In genomic region chr13:111325941-111326620, GRCh38 we compare ENCODE assay signal across 22 cellular contexts. TPM values are rescaled to one million over a fixed set of nuclear protein-coding genes. Genes with fewer than 3 reads are reported as not detected.
DNase-seq lines count a peak whose midpoint lies in the region; ATAC-seq and TF ChIP-seq lines count a peak whose summit lies in the region.
"Had no signal": no experiment of that assay in that cellular context is flagged by ENCODE, and none has a peak within 500 bp of the region (broad histone marks: within the 10 kb centered on the region; RNA-seq: fewer than 3 reads in every experiment).

No MANE protein-coding gene starts in this region.

- DNase-seq in activated effector memory CD4-positive, alpha-beta T cell treated with anti-CD3 and anti-CD28 coated beads, Interleukin-2, amount 50 U/mL, for 16 hours, result peak; percentile 31
- DNase-seq in activated effector memory CD4-positive, alpha-beta T cell treated with Interleukin-2 at 50 U/mL for 16 hours, result no peak
- DNase-seq in central memory CD8-positive, alpha-beta T cell (ENCODE audit: low spot score in 2 of 2), result no peak
- DNase-seq in mesenteric fat pad (ENCODE audit: low spot score) (peak; percentile 85), tibial artery (peak; percentile 12 to 38), SHP77 (lab: John Stamatoyannopoulos, UW) (no peak), hepatocyte (ENCODE audit: low spot score) (no peak), T-helper 2 cell (no peak)
- DNase-seq: EL, GF-D8, Karpas-422, NCI-H1417, NCI-H1694 treated with DMSO at 0.1 percent for 48 hours, NCI-H2081 treated with DMSO at 0.1 percent for 48 hours, NCI-H2171 treated with DMSO at 0.1 percent for 48 hours, NCI-H524 treated with DMSO at 0.1 percent for 48 hours, OCI-M1 had no signal

- H3K36me3 ChIP-seq in tibial artery (peaks cover 0 to 7% (median 6%) of the 10 kb centered on the region in 3 donors), hepatocyte (replicated peaks; ENCODE audit: insufficient read depth, low read depth) (no peaks in the 10 kb centered on the region)

- H3K4me1 ChIP-seq in tibial artery (no peaks in the 10 kb centered on the region), hepatocyte (ENCODE audit: insufficient read depth) (no peaks in the 10 kb centered on the region)
- H3K4me1 ChIP-seq: A549 had no signal

- H3K9me3 Mint-ChIP-seq in central memory CD8-positive, alpha-beta T cell, result no peaks in the 10 kb centered on the region

- no peak overlapping the region for H3K4me3 ChIP-seq in tibial artery
- H3K4me3 ChIP-seq in hepatocyte, result no peak overlapping the region
- H3K4me3 ChIP-seq: A549 had no signal

- H4K20me1 ChIP-seq in hepatocyte (ENCODE audit: insufficient read depth, poor library complexity, severe bottlenecking), result no peaks in the 10 kb centered on the region

- H3K79me2 ChIP-seq in hepatocyte, result no peaks in the 10 kb centered on the region

- 86% methylated on average over 14 of the region's 37 CpGs for WGBS in hepatocyte (ENCODE audit: low lambda C conversion rate, missing lambda C conversion rate)

- no peak overlapping the region for H3K4me2 ChIP-seq in hepatocyte
- H3K4me2 ChIP-seq: A549 had no signal

- H3K9me3 ChIP-seq in tibial artery (no peaks in the 10 kb centered on the region), hepatocyte (ENCODE audit: low read depth) (no peaks in the 10 kb centered on the region)
- H3K9me3 ChIP-seq: A549 had no signal

- H3K9me2 ChIP-seq in hepatocyte (replicated peaks; ENCODE audit: insufficient read depth), result no peaks in the 10 kb centered on the region

- no peak overlapping the region for H2AFZ ChIP-seq in hepatocyte

- no peak overlapping the region for H3K4me3 Mint-ChIP-seq in central memory CD8-positive, alpha-beta T cell
- H3K4me3 Mint-ChIP-seq: B cell had no signal

- TF ChIP-seq CTCF in tibial artery (IDR thresholded peaks at IDR 0.05), result no peak
- no peak for TF ChIP-seq CTCF in hepatocyte (IDR thresholded peaks at IDR 0.05; ENCODE audit: poor library complexity)

- H3K4me1 Mint-ChIP-seq in central memory CD8-positive, alpha-beta T cell, result peaks cover 8% of the 10 kb centered on the region
- H3K4me1 Mint-ChIP-seq: B cell had no signal

- peaks cover 38% of the 10 kb centered on the region for H3K27me3 Mint-ChIP-seq in central memory CD8-positive, alpha-beta T cell
- H3K27me3 Mint-ChIP-seq: B cell had no signal

- H3K27me3 ChIP-seq in tibial artery (no peaks in the 10 kb centered on the region), hepatocyte (no peaks in the 10 kb centered on the region)

- peaks cover 5% of the 10 kb centered on the region for H3K36me3 Mint-ChIP-seq in central memory CD8-positive, alpha-beta T cell (ENCODE audit: insufficient read depth)

- no peak for ATAC-seq in central memory CD8-positive, alpha-beta T cell (replicated peaks; ENCODE audit: extremely low read depth, poor library complexity, severe bottlenecking)
- ATAC-seq: A549, Right ventricle myocardium inferior had no signal

- H3K27ac ChIP-seq in tibial artery, result no peak overlapping the region
- H3K27ac ChIP-seq in hepatocyte, result no peak overlapping the region
- H3K27ac ChIP-seq: A549 had no signal

- intact Hi-C loops in tibial artery (cut with DNase I; ENCODE audit: low total_unique reads), result no loop called here

- peak overlapping the region; percentile 46 for H3K27ac Mint-ChIP-seq in central memory CD8-positive, alpha-beta T cell (ENCODE audit: low read depth)
- H3K27ac Mint-ChIP-seq: B cell had no signal

RNA-seq across cellular contexts. Expression of gene TEX29, which starts 5.6 kb away (rescaled TPM):
- total RNA-seq in mesenteric fat pad, result 0.67 TPM
- total RNA-seq in hepatocyte, result 0.83 TPM in 1 of 2 replicates, not detected in the other
- polyA plus RNA-seq in hepatocyte, result 1.8 and 4.2 TPM in 2 replicates
- total RNA-seq: H4, M059J, Right ventricle myocardium inferior had no signal

Comparison
In these comparisons a context has a peak if more than half of its experiments do, and no peak if none do; other contexts are left out.
1. DNase-seq: peak in activated effector memory CD4-positive, alpha-beta T cell treated with anti-CD3 and anti-CD28 coated beads, Interleukin-2, amount 50 U/mL, for 16 hours (single experiment), mesenteric fat pad (single experiment) and tibial artery (2 of 2); none in activated effector memory CD4-positive, alpha-beta T cell treated with Interleukin-2 at 50 U/mL for 16 hours (single experiment), central memory CD8-positive, alpha-beta T cell (0 of 2), SHP77 (0 of 2), hepatocyte (single experiment) and T-helper 2 cell (0 of 5).